ENCODE assay signal across 3 cellular contexts in the genomic region with DNA sequence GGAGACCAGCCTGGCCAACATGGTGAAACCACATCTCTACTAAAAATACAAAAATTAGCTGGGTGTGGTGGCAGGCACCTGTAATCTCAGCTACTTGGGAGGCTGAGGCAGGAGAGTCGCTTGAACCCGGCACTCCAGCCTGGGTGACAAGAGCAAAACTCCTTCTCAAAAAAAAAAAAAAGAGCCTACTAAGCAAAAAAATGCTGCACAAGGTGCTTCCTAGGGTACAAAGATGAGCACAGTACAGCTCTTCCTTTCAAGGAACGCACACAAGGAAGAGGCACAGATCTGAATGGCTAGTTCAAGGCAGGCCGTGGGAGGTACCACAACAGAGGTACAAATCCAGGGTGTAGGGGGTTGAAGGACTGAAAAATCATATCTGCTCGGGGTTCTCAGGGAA.
A peak's percentile ranks its signal among the peaks of the same experiment; 100 is the strongest.
TF ChIP-seq lines count a peak whose summit lies in the region.

No MANE protein-coding gene starts in this region.

TF ChIP-seq in A549, 52 proteins besides CTCF, POLR2A, EP300 and RAD21:
- peak; percentile 79 for TF ChIP-seq MAFK (IDR thresholded peaks at IDR 0.05; ENCODE audit: partially characterized antibody)
TF ChIP-seq in A549: peak in this region for 1; not testable (repeated sequence) for 51.

TF ChIP-seq in IMR-90, 13 proteins besides CTCF, POLR2A, EP300 and RAD21:
- peak; percentile 62 for TF ChIP-seq MAFK (IDR thresholded peaks at IDR 0.05; ENCODE audit: low read depth, low read length)

TF ChIP-seq in K562, 482 proteins besides CTCF, POLR2A, EP300 and RAD21:
- TF ChIP-seq MAFG (tag; conservative IDR thresholded peaks at IDR 0.05) = 0 out of 2 replicates have a peak, but pooled peaks have one; percentile 30
- peak; percentile 22; the same call in 1 of the 2 replicates for TF ChIP-seq C11orf30 (IDR thresholded peaks at IDR 0.05; ENCODE audit: low read depth)
- TF ChIP-seq ZNF316 (IDR thresholded peaks at IDR 0.05) = peak; percentile 69
TF ChIP-seq in K562: peak in this region for 3; not testable (repeated sequence) for 479.
